ENCODE assay signal across 17 cellular contexts in genomic region chr19:55528030-55528801, GRCh38. TPM values are rescaled to one million over a fixed set of nuclear protein-coding genes. Genes with fewer than 3 reads are reported as not detected.
DNase-seq lines count a peak whose midpoint lies in the region; ATAC-seq, FAIRE-seq and TF ChIP-seq lines count a peak whose summit lies in the region.
"Had no signal": no experiment of that assay in that cellular context is flagged by ENCODE, and none has a peak within 500 bp of the region (broad histone marks: within the 10 kb centered on the region; RNA-seq: fewer than 3 reads in every experiment).

No MANE protein-coding gene starts in this region.

- H2BK120ac ChIP-seq in IMR-90 (ENCODE audit: low read depth, low read length): no peak overlapping the region

- H4K91ac ChIP-seq in IMR-90 (ENCODE audit: insufficient read depth, low read depth, low read length): no peak overlapping the region

- H3K4ac ChIP-seq in IMR-90 (ENCODE audit: low read depth, low read length): no peak overlapping the region

- H3K4me3 ChIP-seq in BE2C (ENCODE audit: low read depth, low read length): no peak overlapping the region
- H3K4me3 ChIP-seq in IMR-90 (ENCODE audit: insufficient read depth, low read depth, low read length): no peak overlapping the region
- no peak overlapping the region for H3K4me3 ChIP-seq in fibroblast of lung (replicated peaks in 1 of 4; ENCODE audit: control extremely low read depth in 1 of 4, insufficient read depth in 1 of 4, low read depth in 3 of 4, low read length in 4 of 4)

- intact Hi-C loops in IMR-90 (cut with micrococcal nuclease) (no loop called here), Right ventricle myocardium superior (cut with DNase I) (no loop called here)

- no peak for TF ChIP-seq CTCF in BE2C (IDR thresholded peaks at IDR 0.05; ENCODE audit: low read depth, low read length)
- TF ChIP-seq CTCF in IMR-90 (conservative IDR thresholded peaks at IDR 0.05; ENCODE audit: low read depth, low read length): peak; percentile 22; the same call in 1 of the 2 replicates
- TF ChIP-seq CTCF in fibroblast of lung (conservative IDR thresholded peaks at IDR 0.05 in 1 of 2, IDR thresholded peaks at IDR 0.05 in 1 of 2; ENCODE audit: low read depth in 1 of 2, low read length in 2 of 2): no peak

- POLR2A ChIA-PET in IMR-90 (lab: Charles Lee; ENCODE audit: unreplicated experiment): no interaction called here

- FAIRE-seq in HTR-8/SVneo (lab: Jason Lieb, UNC): no peak

- H3K27me3 ChIP-seq in BE2C (no peaks in the 10 kb centered on the region), IMR-90 (ENCODE audit: control insufficient read depth, insufficient read depth, low read length) (no peaks in the 10 kb centered on the region), fibroblast of lung (ENCODE audit: control insufficient read depth, insufficient read depth, low read length) (no peaks in the 10 kb centered on the region)

- H2AK9ac ChIP-seq in IMR-90 (replicated peaks; ENCODE audit: low read depth, low read length, poor library complexity): peak overlapping the region; percentile 26

- no peak overlapping the region; the same call in 1 of the 2 replicates for H3K14ac ChIP-seq in IMR-90 (replicated peaks; ENCODE audit: low read depth, low read length)

- H3K9me1 ChIP-seq in IMR-90 (ENCODE audit: insufficient read depth, low read length): peaks cover 14% of the 10 kb centered on the region

- H3K79me1 ChIP-seq in IMR-90 (ENCODE audit: low read depth in 1 of 2, low read length in 2 of 2): 0 out of 4 replicates have a peak, but pooled peaks cover 0 to 4% of the 10 kb centered on the region in 2 experiments

- no peaks in the 10 kb centered on the region for H3K36me3 ChIP-seq in BE2C
- no peaks in the 10 kb centered on the region for H3K36me3 ChIP-seq in IMR-90 (ENCODE audit: control insufficient read depth, insufficient read depth, low read length)
- H3K36me3 ChIP-seq in fibroblast of lung (ENCODE audit: control insufficient read depth, insufficient read depth, low read length): no peaks in the 10 kb centered on the region

- H2BK5ac ChIP-seq in IMR-90 (ENCODE audit: low read depth, low read length, poor library complexity, severe bottlenecking): no peak overlapping the region

- WGBS in IMR-90 (ENCODE audit: extremely low coverage in 2 of 2, insufficient read length in 1 of 2), 2 experiments: 37% methylated on average over 2 of the region's 15 CpGs; no CpG with 5 or more reads in 1 of the 2 experiments

- dilution Hi-C loops in IMR-90 (cut with HindIII; ENCODE audit: low sequenced_read_pairs, unreplicated experiment): no loop called here

- CTCF ChIA-PET in IMR-90 (lab: Yijun Ruan, JAX): interaction anchor here (0.7 kb wide), 1 partner anchor 16 kb away, joined by 3 read pairs; no protein-coding TSS in a partner anchor

- H2AFZ ChIP-seq in IMR-90 (replicated peaks; ENCODE audit: low read length, poor library complexity) (peak overlapping the region; percentile 76), fibroblast of lung (ENCODE audit: low read length) (no peak overlapping the region)
- H2AFZ ChIP-seq: parathyroid adenoma had no signal

- DNase-seq in BE2C (peak; percentile 37), IMR-90 (peak; percentile 35), NCI-H82 treated with DMSO at 0.1 percent for 48 hours (lab: John Stamatoyannopoulos, UW; ENCODE audit: unreplicated experiment) (peak; percentile 90), fibroblast of lung (ENCODE audit: low read depth in 2 of 2) (peak in 1 of 2 donors; percentile 20), HTR-8/SVneo (ENCODE audit: insufficient read length, low spot score) (no peak), Right ventricle myocardium superior (no peak)
- no peak for DNase-seq in stimulated activated CD4-positive, alpha-beta T cell treated with anti-CD3 and anti-CD28 coated beads, Interleukin-4, amount 100 ng/mL, for 24 hours
- DNase-seq: activated CD8-positive, alpha-beta memory T cell treated with anti-CD3 and anti-CD28 coated beads, Interleukin-2, amount 10 ng/mL, durations not matched to agents 7 days and 5 days; CD4-positive, alpha-beta T cell; effector CD8-positive, alpha-beta T cell; GOT3; stimulated activated CD4-positive, alpha-beta T cell treated with anti-CD3 and anti-CD28 coated beads, Interleukin-1b, Interleukin-23, amount 100 ng/mL, for 48 hours; stimulated activated naive B cell treated with anti-CD40 and anti-IgM and Interleukin-4, amounts not matched to agents 10 μg/mL and 1 μg/mL and 100 μg/mL, for 72 hours had no signal

- H3K4me2 ChIP-seq in IMR-90 (ENCODE audit: low read depth, low read length): peak overlapping the region; percentile 27; the same call in 1 of the 2 replicates
- H3K4me2 ChIP-seq in fibroblast of lung (ENCODE audit: extremely low read depth, insufficient read depth, low read length): peak overlapping the region; percentile 44

- H3K18ac ChIP-seq in IMR-90 (ENCODE audit: low read depth, low read length): no peak overlapping the region

- H4K5ac ChIP-seq in IMR-90 (ENCODE audit: low read depth, low read length): no peak overlapping the region

- no TSS peak for BruUV-seq in IMR-90 (replicated peaks; lab: Mats Ljungman, UMichigan)

- no peak overlapping the region for H2BK15ac ChIP-seq in IMR-90 (ENCODE audit: low read depth, low read length)

- no peak overlapping the region for H2AK5ac ChIP-seq in IMR-90 (ENCODE audit: low read depth, low read length)

- H3K23ac ChIP-seq in IMR-90 (ENCODE audit: low read depth, low read length): no peak overlapping the region; the same call in 1 of the 2 replicates

- H4K8ac ChIP-seq in IMR-90 (ENCODE audit: low read depth in 2 of 2, low read length in 2 of 2): no peak overlapping the region

- H3K9ac ChIP-seq in IMR-90 (ENCODE audit: low read depth, low read length) (no peak overlapping the region), fibroblast of lung (ENCODE audit: insufficient read depth, low read length) (peak overlapping the region; percentile 16)
- H3K9ac ChIP-seq: parathyroid adenoma had no signal

- no peak overlapping the region for H2BK20ac ChIP-seq in IMR-90 (ENCODE audit: low read depth, low read length)

- H3K9me3 ChIP-seq in BE2C (no peaks in the 10 kb centered on the region), IMR-90 (ENCODE audit: control insufficient read depth, insufficient read depth, low read length) (no peaks in the 10 kb centered on the region), fibroblast of lung (ENCODE audit: control insufficient read depth, insufficient read depth, low read depth, low read length) (no peaks in the 10 kb centered on the region)

- H4K20me1 ChIP-seq in IMR-90 (ENCODE audit: insufficient read depth, low read length) (no peaks in the 10 kb centered on the region), fibroblast of lung (ENCODE audit: control insufficient read depth, extremely low read depth, insufficient read depth, low read length) (no peaks in the 10 kb centered on the region)

- H3K4me1 ChIP-seq in BE2C (no peaks in the 10 kb centered on the region), IMR-90 (ENCODE audit: control insufficient read depth, insufficient read depth, low read length) (peaks cover 5% of the 10 kb centered on the region), fibroblast of lung (ENCODE audit: control insufficient read depth, extremely low read depth, insufficient read depth, low read length) (peaks cover 5% of the 10 kb centered on the region)

- in situ Hi-C loops in IMR-90 (cut with MboI; ENCODE audit: low sequenced_read_pairs): no loop called here

- ATAC-seq in IMR-90 (ENCODE audit: low read depth) (peak; percentile 52; the same call in 1 of the 2 replicates), esophagus mucosa (no peak), Right ventricle myocardium superior (ENCODE audit: poor library complexity) (no peak)
- ATAC-seq: activated CD8-positive, alpha-beta memory T cell treated with anti-CD3 and anti-CD28 coated beads, Interleukin-2, amount 10 ng/mL, durations not matched to agents 7 days and 5 days; stimulated activated naive B cell treated with anti-CD40 and anti-IgM and Interleukin-4, amounts not matched to agents 10 μg/mL and 1 μg/mL and 100 μg/mL, for 72 hours had no signal

- no peaks in the 10 kb centered on the region for H3K79me2 ChIP-seq in fibroblast of lung (ENCODE audit: control insufficient read depth, insufficient read depth, low read length)
- H3K79me2 ChIP-seq: parathyroid adenoma had no signal

- peak; percentile 23; the same call in 1 of the 2 replicates for TF ChIP-seq RAD21 in IMR-90 (IDR thresholded peaks at IDR 0.05; ENCODE audit: low read length)

- H3K56ac ChIP-seq in IMR-90 (ENCODE audit: extremely low read depth, insufficient read depth, low read length): no peak overlapping the region

- H3K27ac ChIP-seq in IMR-90 (ENCODE audit: insufficient read depth, low read length) (no peak overlapping the region), fibroblast of lung (ENCODE audit: insufficient read depth, low read length) (no peak overlapping the region)
- H3K27ac ChIP-seq: parathyroid adenoma had no signal

- TF ChIP-seq POLR2A in IMR-90 (IDR thresholded peaks at IDR 0.05; ENCODE audit: low read depth, low read length): no peak

RNA-seq across cellular contexts. Expression of gene SBK2, which starts 8.7 kb away (rescaled TPM):
- polyA plus RNA-seq in BE2C (2012; ENCODE audit: insufficient read depth, insufficient read length, low read depth): not detected
- not detected in 2 replicates for total RNA-seq in IMR-90 (2012; rRNA removed)
- polyA plus RNA-seq in IMR-90 (2012; rRNA removed): 0.30 and 0.48 TPM in 2 replicates
- polyA plus RNA-seq in IMR-90 (2012; cell fraction: cytosol; rRNA removed): 0.47 TPM in 1 of 2 replicates, not detected in the other
- 3.7 and 5.3 TPM in 2 replicates for polyA plus RNA-seq in IMR-90 (2012; cell fraction: nucleus; rRNA removed; ENCODE audit: low replicate concordance)
- not detected in 2 replicates for total RNA-seq in fibroblast of lung
- not detected in 2 replicates for polyA plus RNA-seq in fibroblast of lung
- not detected in 2 replicates for polyA plus RNA-seq in fibroblast of lung (2012)
- not detected in 2 replicates for polyA minus RNA-seq in fibroblast of lung (ENCODE audit: low replicate concordance)
- not detected for total RNA-seq in esophagus mucosa
- 15.6 TPM for total RNA-seq in Right ventricle myocardium superior
- total RNA-seq: activated CD8-positive, alpha-beta memory T cell treated with anti-CD3 and anti-CD28 coated beads, Interleukin-2, amount 10 ng/mL, durations not matched to agents 7 days and 5 days; CD4-positive, alpha-beta T cell; liver; OCI-LY7 had no signal
- polyA plus RNA-seq: liver had no signal

RNA-seq across cellular contexts. Expression of gene SBK3, which starts 17.1 kb away (rescaled TPM):
- 0.46 TPM for polyA plus RNA-seq in BE2C (2012; ENCODE audit: insufficient read depth, insufficient read length, low read depth)
- total RNA-seq in IMR-90 (2012; rRNA removed) (0.18 TPM in 1 of 2 replicates, not detected in the other), fibroblast of lung (0.26 and 0.66 TPM in 2 replicates), esophagus mucosa (0.80 TPM), Right ventricle myocardium superior (27.4 TPM)
- polyA plus RNA-seq in IMR-90 (2012; rRNA removed) (0.05 and 0.16 TPM in 2 replicates), fibroblast of lung (not detected in 2 replicates)
- 0.08 TPM in 1 of 2 replicates, not detected in the other for polyA plus RNA-seq in IMR-90 (2012; cell fraction: cytosol; rRNA removed)
- polyA plus RNA-seq in IMR-90 (2012; cell fraction: nucleus; rRNA removed; ENCODE audit: low replicate concordance): 0.15 and 0.35 TPM in 2 replicates
- polyA plus RNA-seq in fibroblast of lung (2012): 0.16 TPM in 1 of 2 replicates, not detected in the other
- polyA minus RNA-seq in fibroblast of lung (ENCODE audit: low replicate concordance): not detected in 2 replicates
- total RNA-seq: activated CD8-positive, alpha-beta memory T cell treated with anti-CD3 and anti-CD28 coated beads, Interleukin-2, amount 10 ng/mL, durations not matched to agents 7 days and 5 days; CD4-positive, alpha-beta T cell; liver had no signal

RNA-seq across cellular contexts. Expression of gene SSC5D, which starts 40.0 kb away (rescaled TPM):
- 0.37 TPM for polyA plus RNA-seq in BE2C (2012; ENCODE audit: insufficient read depth, insufficient read length, low read depth)
- 1.4 and 1.7 TPM in 2 replicates for total RNA-seq in IMR-90 (2012; rRNA removed)
- 14.1 and 19.1 TPM in 2 replicates for polyA plus RNA-seq in IMR-90 (2012; rRNA removed)
- 10.9 and 19.1 TPM in 2 replicates for polyA plus RNA-seq in IMR-90 (2012; cell fraction: cytosol; rRNA removed)
- 44.4 and 80.8 TPM in 2 replicates for polyA plus RNA-seq in IMR-90 (2012; cell fraction: nucleus; rRNA removed; ENCODE audit: low replicate concordance)
- 19.3 and 19.7 TPM in 2 replicates for total RNA-seq in fibroblast of lung
- 2.1 and 3.0 TPM in 2 replicates for polyA plus RNA-seq in fibroblast of lung
- 20.2 and 42.7 TPM in 2 replicates for polyA plus RNA-seq in fibroblast of lung (2012)
- 8.9 and 28.3 TPM in 2 replicates for polyA minus RNA-seq in fibroblast of lung (ENCODE audit: low replicate concordance)
- total RNA-seq in esophagus mucosa: 0.24 TPM
- total RNA-seq in Right ventricle myocardium superior: 2.6 TPM

RNA-seq across cellular contexts. Expression of gene NAT14, which starts 43.2 kb away (rescaled TPM):
- polyA plus RNA-seq in BE2C (2012; ENCODE audit: insufficient read depth, insufficient read length, low read depth): 169 TPM
- 4.3 and 7.2 TPM in 2 replicates for total RNA-seq in IMR-90 (2012; rRNA removed)
- polyA plus RNA-seq in IMR-90 (2012; rRNA removed): 40.9 and 41.2 TPM in 2 replicates
- polyA plus RNA-seq in IMR-90 (2012; cell fraction: cytosol; rRNA removed): 42.0 and 62.9 TPM in 2 replicates
- polyA plus RNA-seq in IMR-90 (2012; cell fraction: nucleus; rRNA removed; ENCODE audit: low replicate concordance): 65.5 and 111 TPM in 2 replicates
- total RNA-seq in fibroblast of lung: 12.1 and 18.2 TPM in 2 replicates
- polyA plus RNA-seq in fibroblast of lung: 18.3 and 19.3 TPM in 2 replicates
- polyA plus RNA-seq in fibroblast of lung (2012): 36.3 and 47.2 TPM in 2 replicates
- 15.7 and 40.5 TPM in 2 replicates for polyA minus RNA-seq in fibroblast of lung (ENCODE audit: low replicate concordance)
- 7.5 TPM for total RNA-seq in esophagus mucosa
- 2.9 TPM for total RNA-seq in Right ventricle myocardium superior

RNA-seq across cellular contexts. Expression of gene ZNF628, which starts 51.8 kb away (rescaled TPM):
- 18.3 TPM for polyA plus RNA-seq in BE2C (2012; ENCODE audit: insufficient read depth, insufficient read length, low read depth)
- total RNA-seq in IMR-90 (2012; rRNA removed) (0.18 and 0.28 TPM in 2 replicates), fibroblast of lung (0.77 and 1.3 TPM in 2 replicates), esophagus mucosa (3.7 TPM), Right ventricle myocardium superior (4.7 TPM)
- polyA plus RNA-seq in IMR-90 (2012; rRNA removed) (1.9 and 2.6 TPM in 2 replicates), fibroblast of lung (0.49 and 0.86 TPM in 2 replicates)
- polyA plus RNA-seq in IMR-90 (2012; cell fraction: cytosol; rRNA removed): 2.0 and 4.3 TPM in 2 replicates
- 4.7 and 12.2 TPM in 2 replicates for polyA plus RNA-seq in IMR-90 (2012; cell fraction: nucleus; rRNA removed; ENCODE audit: low replicate concordance)
- polyA plus RNA-seq in fibroblast of lung (2012): 3.0 and 4.4 TPM in 2 replicates
- 1.1 and 1.5 TPM in 2 replicates for polyA minus RNA-seq in fibroblast of lung (ENCODE audit: low replicate concordance)

Comparison
In these comparisons a context has a peak if more than half of its experiments do, and no peak if none do; other contexts are left out.
1. DNase-seq: peak in BE2C (single experiment), IMR-90 (single experiment) and NCI-H82 treated with DMSO at 0.1 percent for 48 hours (single experiment); none in HTR-8/SVneo (single experiment), stimulated activated CD4-positive, alpha-beta T cell treated with anti-CD3 and anti-CD28 coated beads, Interleukin-4, amount 100 ng/mL, for 24 hours (single experiment) and Right ventricle myocardium superior (single experiment).
2. RNA of gene SBK2, which starts 8.7 kb away (total RNA-seq): 15.6 TPM in Right ventricle myocardium superior (single experiment); not detected in IMR-90, not detected in fibroblast of lung and not detected in esophagus mucosa (single experiment); every median in the first group is over 10 times any median in the second.
3. RNA of gene SBK3, which starts 17.1 kb away (total RNA-seq): 27.4 TPM in Right ventricle myocardium superior (single experiment); 0.80 TPM in esophagus mucosa (single experiment), 0.26 to 0.66 TPM in fibroblast of lung and 0.18 TPM in IMR-90; every median in the first group is over 10 times any median in the second.